ENCODE assay signal across 30 cellular contexts in genomic region chr10:58179238-58179637, GRCh38.
DNase-seq lines count a peak whose midpoint lies in the region; ATAC-seq, FAIRE-seq and TF ChIP-seq lines count a peak whose summit lies in the region.
"Had no signal": no experiment of that assay in that cellular context is flagged by ENCODE, and none has a peak within 500 bp of the region (broad histone marks: within the 10 kb centered on the region; RNA-seq: fewer than 3 reads in every experiment).

No MANE protein-coding gene starts in this region.

- H3K4me2 ChIP-seq in keratinocyte (ENCODE audit: control insufficient read depth, extremely low read depth, insufficient read depth, low read depth, low read length): no peak overlapping the region

- H3K4me3 ChIP-seq in keratinocyte (ENCODE audit: control insufficient read depth in 2 of 3, extremely low read depth in 1 of 3, insufficient read depth in 2 of 3, low read depth in 1 of 3, low read length in 3 of 3): no peak overlapping the region
- H3K4me3 ChIP-seq: ascending aorta, HAP-1, Peyer's patch, thoracic aorta had no signal

- no peaks in the 10 kb centered on the region for H3K9me3 ChIP-seq in keratinocyte (ENCODE audit: control insufficient read depth, low read depth, low read length)
- H3K9me3 ChIP-seq: ascending aorta, HAP-1, Peyer's patch, thoracic aorta had no signal

- dilution Hi-C loops in keratinocyte (cut with MboI; ENCODE audit: extremely low pct_ligation_motif_present, low sequenced_read_pairs): no loop called here

- H3K27ac ChIP-seq in keratinocyte (ENCODE audit: control insufficient read depth, insufficient read depth, low read length): no peak overlapping the region
- H3K27ac ChIP-seq: ascending aorta, C4-2B, HL-60, Peyer's patch, thoracic aorta had no signal

- H3K79me2 ChIP-seq in keratinocyte (ENCODE audit: control insufficient read depth, insufficient read depth, low read length): no peaks in the 10 kb centered on the region

- H3K9me1 ChIP-seq in keratinocyte (ENCODE audit: control insufficient read depth, extremely low read depth, insufficient read depth, low read length): no peaks in the 10 kb centered on the region

- FAIRE-seq in H54 (lab: Jason Lieb, UNC) (peak; percentile 77), keratinocyte (lab: Jason Lieb, UNC) (peak; percentile 52)
- FAIRE-seq: D721Med had no signal

- H2AFZ ChIP-seq in keratinocyte (ENCODE audit: control insufficient read depth, low read length): no peak overlapping the region

- H3K27me3 ChIP-seq in keratinocyte (ENCODE audit: control insufficient read depth, extremely low read depth, insufficient read depth, low read length): no peaks in the 10 kb centered on the region
- H3K27me3 ChIP-seq: ascending aorta, Peyer's patch had no signal

- TF ChIP-seq POLR2A in H54 (IDR thresholded peaks at IDR 0.05; ENCODE audit: low read depth, low read length): no peak

- no peaks in the 10 kb centered on the region for H4K20me1 ChIP-seq in keratinocyte (ENCODE audit: control insufficient read depth, extremely low read depth, insufficient read depth, low read length)

- no peak for TF ChIP-seq CTCF in keratinocyte (optimal IDR thresholded peaks at IDR 0.05 in 1 of 3, IDR thresholded peaks at IDR 0.05 in 1 of 3, conservative IDR thresholded peaks at IDR 0.05 in 1 of 3; ENCODE audit: extremely low read depth in 1 of 3, insufficient read depth in 2 of 3, low read length in 3 of 3)

- H3K4me1 ChIP-seq in keratinocyte (ENCODE audit: control insufficient read depth, extremely low read depth, insufficient read depth, low read length): peaks cover 26% of the 10 kb centered on the region
- H3K4me1 ChIP-seq: ascending aorta, HAP-1, Peyer's patch had no signal

- no peaks in the 10 kb centered on the region for H3K36me3 ChIP-seq in keratinocyte (ENCODE audit: control insufficient read depth in 2 of 2, extremely low read depth in 1 of 2, insufficient read depth in 2 of 2, low read length in 2 of 2)
- H3K36me3 ChIP-seq: ascending aorta, HAP-1, Peyer's patch, thoracic aorta had no signal

- DNase-seq in H54 (ENCODE audit: insufficient read length, low spot score) (no peak), RPMI7951 (ENCODE audit: low read depth) (peak; percentile 20), dermis blood vessel endothelial cell (peak; percentile 28), keratinocyte (ENCODE audit: low read depth, low spot score) (no peak), EL (no peak), GM03348 (ENCODE audit: low spot score) (no peak)
- DNase-seq: activated CD8-positive, alpha-beta memory T cell treated with anti-CD3 and anti-CD28 coated beads, Interleukin-2, amount 10 ng/mL, durations not matched to agents 7 days and 5 days; activated gamma-delta T cell; activated naive CD8-positive, alpha-beta T cell treated with anti-CD3 and anti-CD28 coated beads for 36 hours; activated T-cell treated with anti-CD3 and anti-CD28 coated beads, Interleukin-2, amount 50 U/mL, for 4 hours; hypothalamus; immature natural killer cell; Karpas-422; NCI-H1436 treated with DMSO at 0.1 percent for 48 hours; NCI-H748 treated with DMSO at 0.1 percent for 48 hours; Peyer's patch; SIG-M5; stimulated activated CD4-positive, alpha-beta T cell treated with anti-CD3 and anti-CD28 coated beads, Interleukin-2, amount 100 ng/mL, for 24 hours; stimulated activated naive CD8-positive, alpha-beta T cell treated with anti-CD3 and anti-CD28 coated beads, Interleukin-15, Interleukin-2, amounts not matched to agents 100 U/mL and 50 U/mL, for 24 hours; SW 1271; T1000 had no signal

- ATAC-seq in GM18519 (IDR thresholded peaks at IDR 0.05; ENCODE audit: low FRiP score, unreplicated experiment) (no peak), GM21786 (IDR thresholded peaks at IDR 0.05; ENCODE audit: unreplicated experiment) (no peak)
- ATAC-seq: activated CD8-positive, alpha-beta memory T cell treated with anti-CD3 and anti-CD28 coated beads, Interleukin-2, amount 10 ng/mL, durations not matched to agents 7 days and 5 days; activated T-cell treated with anti-CD3 and anti-CD28 coated beads, Interleukin-2, amount 50 U/mL, for 4 hours; left lobe of liver; stimulated activated naive CD8-positive, alpha-beta T cell treated with anti-CD3 and anti-CD28 coated beads, Interleukin-15, Interleukin-2, amounts not matched to agents 100 U/mL and 50 U/mL, for 24 hours had no signal

- no peak overlapping the region for H3K9ac ChIP-seq in keratinocyte (ENCODE audit: control insufficient read depth, extremely low read depth, insufficient read depth, low read length)

Comparison
In these comparisons a context has a peak if more than half of its experiments do, and no peak if none do; other contexts are left out.
1. DNase-seq: peak in RPMI7951 (single experiment) and dermis blood vessel endothelial cell (single experiment); none in H54 (single experiment), keratinocyte (single experiment), EL (single experiment) and GM03348 (single experiment).